21 cellular contexts compared by ENCODE assay signal in the genomic region with DNA sequence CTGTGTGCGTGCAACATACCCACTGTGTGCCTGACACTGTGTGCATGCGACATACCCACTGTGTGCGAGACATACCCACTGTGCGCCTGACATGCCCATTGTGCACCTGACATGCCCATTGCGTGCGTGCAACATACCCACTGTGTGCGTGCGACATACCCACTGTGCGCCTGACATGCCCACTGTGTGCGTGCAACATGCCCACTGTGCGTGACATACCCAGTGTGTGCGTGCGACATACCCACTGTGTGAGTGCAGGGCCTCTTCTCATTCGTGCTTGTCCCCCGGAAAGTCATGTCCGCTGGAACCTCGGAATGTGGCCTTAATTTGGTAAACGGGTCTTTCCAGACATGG.
"Had no signal": no experiment of that assay in that cellular context is flagged by ENCODE, and none has a peak within 500 bp of the region (broad histone marks: within the 10 kb centered on the region; RNA-seq: fewer than 3 reads in every experiment).

No MANE protein-coding gene starts in this region.

- H3K9ac ChIP-seq: neural progenitor cell had no signal

- ATAC-seq: activated CD4-positive, CD25-positive, alpha-beta regulatory T cell treated with anti-CD3 and anti-CD28 coated beads, Interleukin-2, amount 50 U/mL, for 24 hours; activated naive CD8-positive, alpha-beta T cell treated with anti-CD3 and anti-CD28 coated beads, Interleukin-2, amount 50 U/mL, for 24 hours; heart left ventricle; left colon; naive thymus-derived CD8-positive, alpha-beta T cell had no signal

- H3K9me3 ChIP-seq: heart left ventricle, right atrium auricular region, tibial nerve had no signal

- H3K36me3 ChIP-seq: neural progenitor cell had no signal

- H3K4me3 ChIP-seq: heart left ventricle, neural progenitor cell, right atrium auricular region, tibial nerve had no signal

- H2AFZ ChIP-seq: neural progenitor cell had no signal

- H3K4me2 ChIP-seq: neural progenitor cell had no signal

- H3K27me3 ChIP-seq: heart left ventricle, neural progenitor cell, right atrium auricular region, tibial nerve had no signal

- DNase-seq: activated CD4-positive, alpha-beta T cell treated with anti-CD3 and anti-CD28 coated beads for 48 hours; activated CD4-positive, alpha-beta T cell treated with anti-CD3 and anti-CD28 coated beads, Interleukin-2, amount 50 U/mL, for 48 hours; activated CD8-positive, alpha-beta memory T cell treated with anti-CD3 and anti-CD28 coated beads, Interleukin-2, amount 50 U/mL, for 4 hours; activated gamma-delta T cell; activated naive CD8-positive, alpha-beta T cell treated with anti-CD3 and anti-CD28 coated beads, Interleukin-2, amount 50 U/mL, for 24 hours; activated T-cell treated with anti-CD3 and anti-CD28 coated beads, Interleukin-2, amount 50 U/mL, for 1 hour; amygdala; central memory CD4-positive, alpha-beta T cell; foreskin fibroblast; heart left ventricle; hypothalamus; immature natural killer cell; kidney; left colon; midbrain; naive thymus-derived CD8-positive, alpha-beta T cell; stimulated activated naive CD4-positive, alpha-beta T cell treated with Interleukin-2 at 50 U/mL for 16 hours had no signal

- H3K27ac ChIP-seq: heart left ventricle, neural progenitor cell, right atrium auricular region, tibial nerve had no signal
